In the genomic region with DNA sequence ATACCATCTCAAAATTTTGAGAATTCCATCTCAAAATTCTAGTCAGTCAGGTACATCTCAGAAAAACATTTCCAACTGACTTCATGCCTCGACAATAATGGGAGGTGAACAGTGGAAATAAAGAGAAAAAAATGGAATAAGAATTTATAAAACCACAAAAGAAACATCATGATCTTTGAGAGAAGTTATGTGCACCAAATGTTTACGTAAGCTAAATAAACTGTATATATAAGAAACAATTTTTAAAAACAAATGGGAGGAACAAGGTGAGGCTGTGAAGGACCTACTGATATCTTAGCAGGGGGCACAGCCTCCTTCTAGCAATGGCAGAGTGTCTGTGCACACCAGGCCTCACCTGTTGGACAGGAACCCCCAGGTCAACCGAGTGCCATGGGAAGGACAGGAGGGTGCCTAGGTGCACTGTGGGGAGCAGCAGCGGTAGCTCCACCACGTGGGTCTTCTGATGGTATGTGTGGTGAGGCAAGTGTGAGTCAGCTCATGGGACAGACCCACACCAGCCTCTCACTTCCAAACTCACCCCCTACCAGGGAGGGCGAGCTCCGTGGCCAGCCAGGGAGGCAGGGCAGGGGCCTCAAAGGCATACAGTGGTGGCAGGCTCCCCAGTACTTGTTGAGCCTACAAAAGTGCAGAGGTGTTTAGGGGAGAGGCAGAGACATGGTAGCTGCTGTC, we compare ENCODE assay signal across 23 cellular contexts. TPM values are rescaled to one million over a fixed set of nuclear protein-coding genes. Genes with fewer than 3 reads are reported as not detected.
DNase-seq lines count a peak whose midpoint lies in the region; ATAC-seq, FAIRE-seq and TF ChIP-seq lines count a peak whose summit lies in the region.
"Had no signal": no experiment of that assay in that cellular context is flagged by ENCODE, and none has a peak within 500 bp of the region (broad histone marks: within the 10 kb centered on the region; RNA-seq: fewer than 3 reads in every experiment).

No MANE protein-coding gene starts in this region.

- H3K36me3 Mint-ChIP-seq in activated CD4-positive, alpha-beta memory T cell treated with anti-CD3 and anti-CD28 coated beads for 36 hours: peaks cover 41% of the 10 kb centered on the region
- H3K36me3 Mint-ChIP-seq in activated CD4-positive, alpha-beta memory T cell treated with anti-CD3 and anti-CD28 coated beads, Interleukin-2, amount 10 ng/mL, durations not matched to agents 7 days and 5 days (ENCODE audit: low read depth): peaks cover 72% of the 10 kb centered on the region
- H3K36me3 Mint-ChIP-seq in activated T-helper 17 cell treated with anti-CD3 and anti-CD28 coated beads, Interleukin-2, amount 50 U/mL, for 72 hours (ENCODE audit: low read depth): peaks cover 79% of the 10 kb centered on the region
- peaks cover 41% of the 10 kb centered on the region for H3K36me3 Mint-ChIP-seq in activated CD8-positive, alpha-beta memory T cell treated with anti-CD3 and anti-CD28 coated beads, Interleukin-2, amount 10 ng/mL, durations not matched to agents 7 days and 5 days

- FAIRE-seq in H54 (lab: Jason Lieb, UNC): no peak
- FAIRE-seq: A204.1, G401.6 had no signal

- no peak overlapping the region for H2BK120ac ChIP-seq in mesenchymal stem cell (ENCODE audit: low read depth, low read length)

- H2BK15ac ChIP-seq in mesenchymal stem cell (ENCODE audit: low read depth, poor library complexity, severe bottlenecking): no peak overlapping the region

- H3K36me3 ChIP-seq in mesenchymal stem cell (ENCODE audit: control insufficient read depth in 1 of 2, insufficient read depth in 2 of 2, low read depth in 1 of 2, low read length in 2 of 2): peaks cover 50 to 73% of the 10 kb centered on the region in 2 experiments

- no peaks in the 10 kb centered on the region for H3K27me3 ChIP-seq in mesenchymal stem cell (ENCODE audit: control insufficient read depth in 1 of 2, insufficient read depth in 1 of 2, low read length in 2 of 2)
- H3K27me3 ChIP-seq: ascending aorta, dorsolateral prefrontal cortex, esophagus squamous epithelium, ovary, upper lobe of right lung had no signal

- H3K23ac ChIP-seq in mesenchymal stem cell (ENCODE audit: low read length in 2 of 2): no peak overlapping the region

- no peak overlapping the region for H3K18ac ChIP-seq in mesenchymal stem cell (ENCODE audit: low read depth in 1 of 2, low read length in 2 of 2)

- H3K14ac ChIP-seq in mesenchymal stem cell (ENCODE audit: low read length in 2 of 2): peak overlapping the region in 1 of 2 experiments; percentile 79

- no peak overlapping the region for H3K4ac ChIP-seq in mesenchymal stem cell (ENCODE audit: low read depth in 1 of 2, low read length in 2 of 2)

- peaks cover 28% of the 10 kb centered on the region for H3K79me1 ChIP-seq in mesenchymal stem cell (replicated peaks; ENCODE audit: low read length, poor library complexity, severe bottlenecking)

- WGBS in mesenchymal stem cell: 82% methylated on average over 4 of the region's 7 CpGs

- H4K8ac ChIP-seq in mesenchymal stem cell (ENCODE audit: low read length): no peak overlapping the region

- intact Hi-C loops in activated CD4-positive, alpha-beta memory T cell treated with anti-CD3 and anti-CD28 coated beads for 36 hours (cut with micrococcal nuclease): no loop called here

- no peak overlapping the region for H2BK5ac ChIP-seq in mesenchymal stem cell (ENCODE audit: low read depth, low read length, poor library complexity, severe bottlenecking)

- H3K9me3 Mint-ChIP-seq in activated CD4-positive, alpha-beta memory T cell treated with anti-CD3 and anti-CD28 coated beads for 36 hours: no peaks in the 10 kb centered on the region
- no peaks in the 10 kb centered on the region for H3K9me3 Mint-ChIP-seq in activated CD4-positive, alpha-beta memory T cell treated with anti-CD3 and anti-CD28 coated beads, Interleukin-2, amount 10 ng/mL, durations not matched to agents 7 days and 5 days
- no peaks in the 10 kb centered on the region for H3K9me3 Mint-ChIP-seq in activated T-helper 17 cell treated with anti-CD3 and anti-CD28 coated beads, Interleukin-2, amount 50 U/mL, for 72 hours
- H3K9me3 Mint-ChIP-seq in activated CD8-positive, alpha-beta memory T cell treated with anti-CD3 and anti-CD28 coated beads, Interleukin-2, amount 10 ng/mL, durations not matched to agents 7 days and 5 days (ENCODE audit: low read depth): no peaks in the 10 kb centered on the region
- H3K9me3 Mint-ChIP-seq: CD8-positive, alpha-beta T cell; stimulated activated memory B cell treated with anti-CD40 and anti-IgM and Interleukin-4, amounts not matched to agents 10 μg/mL and 1 μg/mL and 100 μg/mL, for 72 hours had no signal

- H2BK12ac ChIP-seq in mesenchymal stem cell (ENCODE audit: low read length in 2 of 2): no peak overlapping the region

- no peak overlapping the region for H3K4me2 ChIP-seq in mesenchymal stem cell (ENCODE audit: low read length, poor library complexity, severe bottlenecking)

- no peak for TF ChIP-seq POLR2A in H54 (IDR thresholded peaks at IDR 0.05; ENCODE audit: low read depth, low read length)

- CTCF ChIA-PET in activated CD4-positive, alpha-beta memory T cell treated with anti-CD3 and anti-CD28 coated beads for 36 hours (lab: Charles Lee): interaction anchor here (0.9 to 6.9 kb wide), 7 partner anchors 12 to 106 kb away, joined by 3 to 127 read pairs (median 8); a partner anchor contains a TSS
- CTCF ChIA-PET in activated CD4-positive, alpha-beta memory T cell treated with anti-CD3 and anti-CD28 coated beads, Interleukin-2, amount 10 ng/mL, durations not matched to agents 7 days and 5 days (lab: Charles Lee): interaction anchor here (1.3 to 6.9 kb wide), 6 partner anchors 11 to 106 kb away, joined by 4 to 54 read pairs (median 6); a partner anchor contains a TSS
- CTCF ChIA-PET in activated CD8-positive, alpha-beta memory T cell treated with anti-CD3 and anti-CD28 coated beads, Interleukin-2, amount 10 ng/mL, durations not matched to agents 7 days and 5 days (lab: Charles Lee): interaction anchor here (0.6 to 13.9 kb wide), 5 partner anchors 10 to 76 kb away, joined by 3 to 268 read pairs (median 3); a partner anchor contains a TSS

- H3K9me3 ChIP-seq in mesenchymal stem cell (ENCODE audit: control insufficient read depth, low read length): no peaks in the 10 kb centered on the region
- H3K9me3 ChIP-seq: ascending aorta, esophagus squamous epithelium, ovary, upper lobe of right lung had no signal

- H2AFZ ChIP-seq in mesenchymal stem cell (ENCODE audit: low read depth, low read length): no peak overlapping the region

- H3K4me3 ChIP-seq in mesenchymal stem cell (ENCODE audit: insufficient read depth in 1 of 2, low read depth in 1 of 2, low read length in 2 of 2): no peak overlapping the region
- H3K4me3 ChIP-seq: ascending aorta, dorsolateral prefrontal cortex, esophagus squamous epithelium, ovary, upper lobe of right lung had no signal

- H3K27ac Mint-ChIP-seq in activated CD4-positive, alpha-beta memory T cell treated with anti-CD3 and anti-CD28 coated beads for 36 hours: peak overlapping the region; percentile 8
- no peak overlapping the region for H3K27ac Mint-ChIP-seq in activated CD4-positive, alpha-beta memory T cell treated with anti-CD3 and anti-CD28 coated beads, Interleukin-2, amount 10 ng/mL, durations not matched to agents 7 days and 5 days
- peak overlapping the region; percentile 19 for H3K27ac Mint-ChIP-seq in activated T-helper 17 cell treated with anti-CD3 and anti-CD28 coated beads, Interleukin-2, amount 50 U/mL, for 72 hours
- H3K27ac Mint-ChIP-seq in activated CD8-positive, alpha-beta memory T cell treated with anti-CD3 and anti-CD28 coated beads, Interleukin-2, amount 10 ng/mL, durations not matched to agents 7 days and 5 days: no peak overlapping the region
- H3K27ac Mint-ChIP-seq: CD8-positive, alpha-beta T cell; stimulated activated memory B cell treated with anti-CD40 and anti-IgM and Interleukin-4, amounts not matched to agents 10 μg/mL and 1 μg/mL and 100 μg/mL, for 72 hours had no signal

- no peak overlapping the region for H3K4me3 Mint-ChIP-seq in activated CD4-positive, alpha-beta memory T cell treated with anti-CD3 and anti-CD28 coated beads for 36 hours
- no peak overlapping the region for H3K4me3 Mint-ChIP-seq in activated CD4-positive, alpha-beta memory T cell treated with anti-CD3 and anti-CD28 coated beads, Interleukin-2, amount 10 ng/mL, durations not matched to agents 7 days and 5 days
- no peak overlapping the region for H3K4me3 Mint-ChIP-seq in activated T-helper 17 cell treated with anti-CD3 and anti-CD28 coated beads, Interleukin-2, amount 50 U/mL, for 72 hours
- no peak overlapping the region for H3K4me3 Mint-ChIP-seq in activated CD8-positive, alpha-beta memory T cell treated with anti-CD3 and anti-CD28 coated beads, Interleukin-2, amount 10 ng/mL, durations not matched to agents 7 days and 5 days
- H3K4me3 Mint-ChIP-seq: CD8-positive, alpha-beta T cell; stimulated activated memory B cell treated with anti-CD40 and anti-IgM and Interleukin-4, amounts not matched to agents 10 μg/mL and 1 μg/mL and 100 μg/mL, for 72 hours had no signal

- peak; percentile 73 for ATAC-seq in activated T-helper 17 cell treated with anti-CD3 and anti-CD28 coated beads, Interleukin-2, amount 50 U/mL, for 72 hours (replicated peaks)
- no peak for ATAC-seq in activated CD8-positive, alpha-beta memory T cell treated with anti-CD3 and anti-CD28 coated beads, Interleukin-2, amount 10 ng/mL, durations not matched to agents 7 days and 5 days
- ATAC-seq: CD8-positive, alpha-beta T cell; stimulated activated memory B cell treated with anti-CD40 and anti-IgM and Interleukin-4, amounts not matched to agents 10 μg/mL and 1 μg/mL and 100 μg/mL, for 72 hours; upper lobe of right lung had no signal

- H4K91ac ChIP-seq in mesenchymal stem cell (ENCODE audit: low read length): peak overlapping the region; percentile 55

- POLR2A ChIA-PET in activated CD4-positive, alpha-beta memory T cell treated with anti-CD3 and anti-CD28 coated beads for 36 hours (lab: Charles Lee): interaction anchor here (1.2 to 1.4 kb wide), 2 partner anchors 31 to 34 kb away, joined by 3 to 5 read pairs; no protein-coding TSS in a partner anchor
- POLR2A ChIA-PET in activated CD4-positive, alpha-beta memory T cell treated with anti-CD3 and anti-CD28 coated beads, Interleukin-2, amount 10 ng/mL, durations not matched to agents 7 days and 5 days (lab: Charles Lee): interaction anchor here (0.9 to 7.9 kb wide), 6 partner anchors 9 to 278 kb away, joined by 3 to 88 read pairs (median 6); a partner anchor contains a TSS

- H3K27ac ChIP-seq in mesenchymal stem cell (ENCODE audit: low read length, poor library complexity, severe bottlenecking): peak overlapping the region; percentile 48
- H3K27ac ChIP-seq: ascending aorta, dorsolateral prefrontal cortex, esophagus squamous epithelium, ovary, upper lobe of right lung had no signal

- H3K4me1 Mint-ChIP-seq in activated CD4-positive, alpha-beta memory T cell treated with anti-CD3 and anti-CD28 coated beads for 36 hours (ENCODE audit: low read depth): peaks cover 45% of the 10 kb centered on the region
- H3K4me1 Mint-ChIP-seq in activated CD4-positive, alpha-beta memory T cell treated with anti-CD3 and anti-CD28 coated beads, Interleukin-2, amount 10 ng/mL, durations not matched to agents 7 days and 5 days: peaks cover 44% of the 10 kb centered on the region
- H3K4me1 Mint-ChIP-seq in activated T-helper 17 cell treated with anti-CD3 and anti-CD28 coated beads, Interleukin-2, amount 50 U/mL, for 72 hours: peaks cover 28% of the 10 kb centered on the region
- peaks cover 62% of the 10 kb centered on the region for H3K4me1 Mint-ChIP-seq in activated CD8-positive, alpha-beta memory T cell treated with anti-CD3 and anti-CD28 coated beads, Interleukin-2, amount 10 ng/mL, durations not matched to agents 7 days and 5 days

- DNase-seq in activated CD4-positive, alpha-beta memory T cell treated with anti-CD3 and anti-CD28 coated beads for 36 hours: peak; percentile 31
- DNase-seq in activated CD4-positive, alpha-beta memory T cell treated with anti-CD3 and anti-CD28 coated beads, Interleukin-2, amount 10 ng/mL, durations not matched to agents 7 days and 5 days: no peak
- DNase-seq in H54 (ENCODE audit: insufficient read length, low spot score) (peak; percentile 69), mesenchymal stem cell (peak; percentile 65), anterior cingulate cortex (lab: John Stamatoyannopoulos, UW) (no peak), DMS79 treated with DMSO at 0.1 percent for 48 hours (lab: John Stamatoyannopoulos, UW) (no peak)
- no peak for DNase-seq in activated CD8-positive, alpha-beta memory T cell treated with anti-CD3 and anti-CD28 coated beads, Interleukin-2, amount 10 ng/mL, durations not matched to agents 7 days and 5 days
- DNase-seq: activated CD4-positive, CD25-positive, alpha-beta regulatory T cell treated with anti-CD3 and anti-CD28 coated beads, Interleukin-2, amount 50 U/mL, for 72 hours; CD8-positive, alpha-beta T cell; esophagus squamous epithelium; Karpas-422; NCI-H1436; NCI-H2227 treated with DMSO at 0.1 percent for 48 hours; ovary; SHP77 treated with DMSO at 0.1 percent for 48 hours; upper lobe of right lung had no signal

- no peak overlapping the region for H2AK5ac ChIP-seq in mesenchymal stem cell (ENCODE audit: low read length, severe bottlenecking)

- no peaks in the 10 kb centered on the region for H3K27me3 Mint-ChIP-seq in activated CD4-positive, alpha-beta memory T cell treated with anti-CD3 and anti-CD28 coated beads for 36 hours
- H3K27me3 Mint-ChIP-seq in activated CD4-positive, alpha-beta memory T cell treated with anti-CD3 and anti-CD28 coated beads, Interleukin-2, amount 10 ng/mL, durations not matched to agents 7 days and 5 days: no peaks in the 10 kb centered on the region
- no peaks in the 10 kb centered on the region for H3K27me3 Mint-ChIP-seq in activated T-helper 17 cell treated with anti-CD3 and anti-CD28 coated beads, Interleukin-2, amount 50 U/mL, for 72 hours
- no peaks in the 10 kb centered on the region for H3K27me3 Mint-ChIP-seq in activated CD8-positive, alpha-beta memory T cell treated with anti-CD3 and anti-CD28 coated beads, Interleukin-2, amount 10 ng/mL, durations not matched to agents 7 days and 5 days
- H3K27me3 Mint-ChIP-seq: stimulated activated memory B cell treated with anti-CD40 and anti-IgM and Interleukin-4, amounts not matched to agents 10 μg/mL and 1 μg/mL and 100 μg/mL, for 72 hours had no signal

- H3K9ac ChIP-seq in mesenchymal stem cell (ENCODE audit: low read length): peak overlapping the region; percentile 11

- H3K4me1 ChIP-seq in mesenchymal stem cell (ENCODE audit: control insufficient read depth, insufficient read depth, low read depth, low read length): peaks cover 32% of the 10 kb centered on the region

RNA-seq across cellular contexts. Expression of a gene that starts 23.2 kb away (rescaled TPM):
- total RNA-seq in activated CD4-positive, alpha-beta memory T cell treated with anti-CD3 and anti-CD28 coated beads for 36 hours: 10 to 100 TPM; 46.6 to 48.4 TPM
- 10 to 100 TPM; 62.2 to 66.2 TPM for total RNA-seq in activated CD4-positive, alpha-beta memory T cell treated with anti-CD3 and anti-CD28 coated beads, Interleukin-2, amount 10 ng/mL, durations not matched to agents 7 days and 5 days
- 10 to 100 TPM; 51.4 to 51.5 TPM for total RNA-seq in activated T-helper 17 cell treated with anti-CD3 and anti-CD28 coated beads, Interleukin-2, amount 50 U/mL, for 72 hours
- polyA plus RNA-seq in mesenchymal stem cell (2013, experiment 1 of 2): 19.5 TPM
- polyA plus RNA-seq in mesenchymal stem cell (2013, experiment 2 of 2): 18.9 TPM
- total RNA-seq in activated CD8-positive, alpha-beta memory T cell treated with anti-CD3 and anti-CD28 coated beads, Interleukin-2, amount 10 ng/mL, durations not matched to agents 7 days and 5 days: 10 to 100 TPM; 64.6 to 87.0 TPM

RNA-seq across cellular contexts. Expression of a gene that starts 34.9 kb away (rescaled TPM):
- 10 to 100 TPM; 33.9 to 34.8 TPM for total RNA-seq in activated CD4-positive, alpha-beta memory T cell treated with anti-CD3 and anti-CD28 coated beads for 36 hours
- 10 to 100 TPM; 31.9 to 32.8 TPM for total RNA-seq in activated CD4-positive, alpha-beta memory T cell treated with anti-CD3 and anti-CD28 coated beads, Interleukin-2, amount 10 ng/mL, durations not matched to agents 7 days and 5 days
- total RNA-seq in activated T-helper 17 cell treated with anti-CD3 and anti-CD28 coated beads, Interleukin-2, amount 50 U/mL, for 72 hours: 10 to 100 TPM; 32.7 to 34.6 TPM
- polyA plus RNA-seq in mesenchymal stem cell (2013, experiment 1 of 2): 18.0 TPM
- polyA plus RNA-seq in mesenchymal stem cell (2013, experiment 2 of 2): 18.3 TPM
- total RNA-seq in activated CD8-positive, alpha-beta memory T cell treated with anti-CD3 and anti-CD28 coated beads, Interleukin-2, amount 10 ng/mL, durations not matched to agents 7 days and 5 days: 10 to 100 TPM; 29.8 to 36.8 TPM

RNA-seq across cellular contexts. Expression of a gene that starts 41.4 kb away (rescaled TPM):
- total RNA-seq in activated CD4-positive, alpha-beta memory T cell treated with anti-CD3 and anti-CD28 coated beads for 36 hours: 1 to 10 TPM; 4.7 to 5.0 TPM
- total RNA-seq in activated CD4-positive, alpha-beta memory T cell treated with anti-CD3 and anti-CD28 coated beads, Interleukin-2, amount 10 ng/mL, durations not matched to agents 7 days and 5 days: 1 to 10 TPM; 6.0 to 6.2 TPM
- 1 to 10 TPM; 3.4 to 3.7 TPM for total RNA-seq in activated T-helper 17 cell treated with anti-CD3 and anti-CD28 coated beads, Interleukin-2, amount 50 U/mL, for 72 hours
- polyA plus RNA-seq in mesenchymal stem cell (2013, experiment 1 of 2): 6.1 TPM
- polyA plus RNA-seq in mesenchymal stem cell (2013, experiment 2 of 2): 6.9 TPM
- 1 to 10 TPM; 6.6 to 6.7 TPM for total RNA-seq in activated CD8-positive, alpha-beta memory T cell treated with anti-CD3 and anti-CD28 coated beads, Interleukin-2, amount 10 ng/mL, durations not matched to agents 7 days and 5 days

RNA-seq across cellular contexts. Expression of a gene that starts 49.4 kb away (rescaled TPM):
- total RNA-seq in activated CD4-positive, alpha-beta memory T cell treated with anti-CD3 and anti-CD28 coated beads for 36 hours: 1 to 10 TPM; 9.5 to 9.7 TPM
- total RNA-seq in activated CD4-positive, alpha-beta memory T cell treated with anti-CD3 and anti-CD28 coated beads, Interleukin-2, amount 10 ng/mL, durations not matched to agents 7 days and 5 days: 1 to 10 TPM; 4.7 to 5.8 TPM
- 1 to 10 TPM; 5.2 to 7.0 TPM for total RNA-seq in activated T-helper 17 cell treated with anti-CD3 and anti-CD28 coated beads, Interleukin-2, amount 50 U/mL, for 72 hours
- 14.8 TPM for polyA plus RNA-seq in mesenchymal stem cell (2013, experiment 1 of 2)
- polyA plus RNA-seq in mesenchymal stem cell (2013, experiment 2 of 2): 13.7 TPM
- 10 to 100 TPM; 26.1 to 34.1 TPM for total RNA-seq in activated CD8-positive, alpha-beta memory T cell treated with anti-CD3 and anti-CD28 coated beads, Interleukin-2, amount 10 ng/mL, durations not matched to agents 7 days and 5 days
- total RNA-seq: skeletal muscle tissue had no signal

Comparison
In these comparisons a context has a peak if more than half of its experiments do, and no peak if none do; other contexts are left out.
1. DNase-seq: peak in activated CD4-positive, alpha-beta memory T cell treated with anti-CD3 and anti-CD28 coated beads for 36 hours (single experiment), H54 (single experiment) and mesenchymal stem cell (single experiment); none in activated CD4-positive, alpha-beta memory T cell treated with anti-CD3 and anti-CD28 coated beads, Interleukin-2, amount 10 ng/mL, durations not matched to agents 7 days and 5 days (single experiment), anterior cingulate cortex (0 of 58), activated CD8-positive, alpha-beta memory T cell treated with anti-CD3 and anti-CD28 coated beads, Interleukin-2, amount 10 ng/mL, durations not matched to agents 7 days and 5 days (single experiment) and DMS79 treated with DMSO at 0.1 percent for 48 hours (single experiment).
2. H3K27ac Mint-ChIP-seq: peak in activated CD4-positive, alpha-beta memory T cell treated with anti-CD3 and anti-CD28 coated beads for 36 hours (single experiment) and activated T-helper 17 cell treated with anti-CD3 and anti-CD28 coated beads, Interleukin-2, amount 50 U/mL, for 72 hours (single experiment); none in activated CD4-positive, alpha-beta memory T cell treated with anti-CD3 and anti-CD28 coated beads, Interleukin-2, amount 10 ng/mL, durations not matched to agents 7 days and 5 days (single experiment) and activated CD8-positive, alpha-beta memory T cell treated with anti-CD3 and anti-CD28 coated beads, Interleukin-2, amount 10 ng/mL, durations not matched to agents 7 days and 5 days (single experiment).